15 cellular contexts compared by ENCODE assay signal in genomic region chr5:108321341-108321740, GRCh38.
DNase-seq lines count a peak whose midpoint lies in the region; ATAC-seq and TF ChIP-seq lines count a peak whose summit lies in the region.
"Had no signal": no experiment of that assay in that cellular context is flagged by ENCODE, and none has a peak within 500 bp of the region (broad histone marks: within the 10 kb centered on the region; RNA-seq: fewer than 3 reads in every experiment).

No MANE protein-coding gene starts in this region.

- ATAC-seq in left lobe of liver, result peak; percentile 55
- ATAC-seq: GM23338, HCT116 had no signal

- H3K36me3 ChIP-seq in BE2C, result no peaks in the 10 kb centered on the region

- no peaks in the 10 kb centered on the region for H3K27me3 ChIP-seq in BE2C

- H3K4me3 ChIP-seq in LNCaP clone FGC (ENCODE audit: low read depth, low read length) (peak overlapping the region; percentile 48; the same call in 1 of the 2 replicates), choroid plexus epithelial cell (ENCODE audit: low read depth, low read length) (no peak overlapping the region), BE2C (ENCODE audit: low read depth, low read length) (no peak overlapping the region)
- H3K4me3 ChIP-seq: GM23338 had no signal

- H3K9me3 ChIP-seq in BE2C, result no peaks in the 10 kb centered on the region
- H3K9me3 ChIP-seq: Caco-2 had no signal

- TF ChIP-seq POLR2A in erythroblast (IDR thresholded peaks at IDR 0.05; ENCODE audit: low read length), result no peak

- DNase-seq in LNCaP clone FGC (ENCODE audit: low read depth), result peak; percentile 61
- peak; percentile 3 for DNase-seq in choroid plexus epithelial cell (ENCODE audit: low read depth)
- no peak for DNase-seq in left lobe of liver (ENCODE audit: low spot score)
- DNase-seq in erythroblast (lab: John Stamatoyannopoulos, UW), result no peak
- DNase-seq in GOT3 (lab: John Stamatoyannopoulos, UW), result no peak
- DNase-seq in BE2C, result no peak
- DNase-seq: ACHN; Caco-2; CD4-positive, alpha-beta T cell; GDM1; H7; HFFc6; IMR-90 had no signal

- no peaks in the 10 kb centered on the region; the same call in 1 of the 2 replicates for H3K4me1 ChIP-seq in BE2C

- TF ChIP-seq CTCF in LNCaP clone FGC (IDR thresholded peaks at IDR 0.05; ENCODE audit: control insufficient read depth, extremely low read depth, insufficient read depth) (no peak), choroid plexus epithelial cell (conservative IDR thresholded peaks at IDR 0.05; ENCODE audit: low read depth, low read length) (no peak), BE2C (IDR thresholded peaks at IDR 0.05; ENCODE audit: low read depth, low read length) (no peak)

Comparison
In these comparisons a context has a peak if more than half of its experiments do, and no peak if none do; other contexts are left out.
1. DNase-seq: peak in LNCaP clone FGC (single experiment) and choroid plexus epithelial cell (single experiment); none in left lobe of liver (single experiment), erythroblast (0 of 2), GOT3 (single experiment) and BE2C (single experiment).